In genomic region chr3:51593697-51594096, GRCh38 we compare ENCODE assay signal across 8 cellular contexts.
"Had no signal": no experiment of that assay in that cellular context is flagged by ENCODE, and none has a peak within 500 bp of the region (broad histone marks: within the 10 kb centered on the region; RNA-seq: fewer than 3 reads in every experiment).

No MANE protein-coding gene starts in this region.

- FAIRE-seq: G401.6, GM12878, GM12891, GM12892, GM18507, GM19239 had no signal

- H3K4me3 ChIP-seq: GM12878 had no signal

- ATAC-seq: GM12878 had no signal

- DNase-seq: GDM1, GF-D8 had no signal
